ENCODE assay signal across 19 cellular contexts in the genomic region with DNA sequence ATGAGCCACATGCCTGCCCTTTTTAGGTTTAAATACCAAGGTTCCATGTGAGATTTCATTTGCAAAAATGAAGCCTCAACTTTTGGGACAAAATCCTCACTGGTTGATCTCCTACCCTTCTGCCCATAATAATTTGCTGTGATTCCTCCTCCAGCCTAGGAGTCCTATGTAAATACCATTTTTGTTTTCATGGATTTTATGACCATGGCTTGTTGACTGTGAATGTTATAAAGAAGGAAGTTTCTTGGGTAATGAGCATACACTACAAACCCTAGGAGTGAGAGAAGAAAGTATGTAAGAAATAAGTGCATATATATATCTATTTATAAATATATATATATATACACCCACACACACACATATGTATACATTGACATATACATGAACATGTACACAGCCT. TPM values are rescaled to one million over a fixed set of nuclear protein-coding genes. Genes with fewer than 3 reads are reported as not detected.
DNase-seq lines count a peak whose midpoint lies in the region; ATAC-seq and TF ChIP-seq lines count a peak whose summit lies in the region.
"Had no signal": no experiment of that assay in that cellular context is flagged by ENCODE, and none has a peak within 500 bp of the region (broad histone marks: within the 10 kb centered on the region; RNA-seq: fewer than 3 reads in every experiment).

No MANE protein-coding gene starts in this region.

- no peaks in the 10 kb centered on the region for H3K36me3 ChIP-seq in mucosa of descending colon (ENCODE audit: low read depth)
- H3K36me3 ChIP-seq: BLaER1 treated with 17β-estradiol and CSF1 and Interleukin-3, amounts not matched to agents 10 nM and 100 nM had no signal

- peak overlapping the region; percentile 48 for H3K27ac ChIP-seq in VCaP
- H3K27ac ChIP-seq: 22Rv1; A549; BLaER1 treated with 17β-estradiol and CSF1 and Interleukin-3, amounts not matched to agents 10 nM and 100 nM; C4-2B had no signal

- intact Hi-C loops in mucosa of descending colon (cut with DNase I, micrococcal nuclease): no loop called here

- no peak for TF ChIP-seq CTCF in LNCaP clone FGC (IDR thresholded peaks at IDR 0.05; ENCODE audit: control insufficient read depth, extremely low read depth, insufficient read depth)
- TF ChIP-seq CTCF in VCaP (conservative IDR thresholded peaks at IDR 0.05): no peak
- TF ChIP-seq CTCF in mucosa of descending colon (IDR thresholded peaks at IDR 0.05): no peak

- DNase-seq in LNCaP clone FGC (ENCODE audit: low read depth) (peak; percentile 28), mucosa of descending colon (no peak), NCI-H128 (lab: John Stamatoyannopoulos, UW; ENCODE audit: unreplicated experiment) (no peak)
- DNase-seq in activated CD4-positive, CD25-positive, alpha-beta regulatory T cell treated with anti-CD3 and anti-CD28 coated beads, Interleukin-2, amount 50 U/mL, for 72 hours: no peak
- DNase-seq: AML-193; Caco-2; Calu3; CD4-positive, alpha-beta T cell; CD8-positive, alpha-beta T cell; DMS79 treated with DMSO at 0.1 percent for 48 hours; GF-D8 had no signal

- peak; percentile 54 for ATAC-seq in mucosa of descending colon
- no peak for ATAC-seq in GM21528 (IDR thresholded peaks at IDR 0.05; ENCODE audit: low FRiP score, unreplicated experiment)
- ATAC-seq: A549; CD8-positive, alpha-beta T cell had no signal

- peaks cover 7% of the 10 kb centered on the region for H3K4me1 ChIP-seq in mucosa of descending colon (ENCODE audit: low read depth)
- H3K4me1 ChIP-seq: A549 had no signal

- H3K9me3 ChIP-seq in mucosa of descending colon: no peaks in the 10 kb centered on the region
- H3K9me3 ChIP-seq: A549; BLaER1 treated with 17β-estradiol and CSF1 and Interleukin-3, amounts not matched to agents 10 nM and 100 nM; Caco-2 had no signal

- H3K4me3 ChIP-seq in LNCaP clone FGC (ENCODE audit: low read depth, low read length): no peak overlapping the region
- no peak overlapping the region for H3K4me3 ChIP-seq in mucosa of descending colon
- H3K4me3 ChIP-seq: A549; BLaER1 treated with 17β-estradiol and CSF1 and Interleukin-3, amounts not matched to agents 10 nM and 100 nM had no signal

RNA-seq across cellular contexts. Expression of gene RLBP1, which starts 13.1 kb away (rescaled TPM):
- total RNA-seq in mucosa of descending colon: 1 to 10 TPM in 1 of 3 donors, not detected in 2; 2.1 TPM
- total RNA-seq: A172; B cell; Caco-2; Calu3; CD4-positive, alpha-beta T cell; CD8-positive, alpha-beta T cell had no signal

RNA-seq across cellular contexts. Expression of gene FANCI, which starts 35.5 kb away (rescaled TPM):
- 10 to 100 TPM; 12.9 to 27.1 (median 14.0) TPM for total RNA-seq in mucosa of descending colon
